8 cellular contexts compared by ENCODE assay signal in the genomic region with DNA sequence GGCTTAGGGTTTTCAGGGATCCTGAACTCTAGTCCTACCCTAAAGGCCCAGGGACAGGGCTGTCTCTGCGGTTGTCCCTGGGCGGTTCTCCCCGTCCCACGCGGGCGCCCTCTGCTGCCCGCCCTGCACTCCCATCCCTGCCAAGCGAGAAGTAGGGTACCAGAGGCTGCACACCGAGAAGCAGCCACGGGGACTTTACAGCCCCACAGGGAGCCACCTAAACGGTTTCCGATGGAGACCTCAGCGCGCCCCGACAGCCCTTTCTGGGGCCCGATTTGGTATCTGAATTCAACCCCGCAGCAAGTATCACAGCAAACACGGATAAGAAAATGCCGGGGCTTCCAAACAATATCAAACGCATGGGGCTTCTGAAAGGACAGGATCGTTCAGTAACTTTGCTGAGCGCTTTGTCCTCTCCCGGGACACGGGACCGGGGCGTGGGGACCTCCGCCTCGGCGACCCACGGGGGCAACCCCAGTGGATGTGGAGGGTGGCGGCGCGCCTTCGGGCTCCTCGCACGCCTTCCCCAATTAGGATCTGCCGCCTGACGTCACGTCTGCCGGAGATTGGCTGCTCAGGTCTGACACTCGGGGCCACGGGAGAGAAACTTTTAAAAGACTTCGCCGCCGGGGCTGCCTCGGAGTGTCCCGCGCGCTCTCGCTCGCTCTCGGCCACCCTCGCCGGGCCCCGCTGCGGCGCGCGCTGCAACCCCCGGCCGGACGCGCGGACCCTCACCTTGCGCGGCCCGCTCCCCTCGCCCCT. TPM values are rescaled to one million over a fixed set of nuclear protein-coding genes. Genes with fewer than 3 reads are reported as not detected.
DNase-seq lines count a peak whose midpoint lies in the region; ATAC-seq and TF ChIP-seq lines count a peak whose summit lies in the region.

A gene with protein sequence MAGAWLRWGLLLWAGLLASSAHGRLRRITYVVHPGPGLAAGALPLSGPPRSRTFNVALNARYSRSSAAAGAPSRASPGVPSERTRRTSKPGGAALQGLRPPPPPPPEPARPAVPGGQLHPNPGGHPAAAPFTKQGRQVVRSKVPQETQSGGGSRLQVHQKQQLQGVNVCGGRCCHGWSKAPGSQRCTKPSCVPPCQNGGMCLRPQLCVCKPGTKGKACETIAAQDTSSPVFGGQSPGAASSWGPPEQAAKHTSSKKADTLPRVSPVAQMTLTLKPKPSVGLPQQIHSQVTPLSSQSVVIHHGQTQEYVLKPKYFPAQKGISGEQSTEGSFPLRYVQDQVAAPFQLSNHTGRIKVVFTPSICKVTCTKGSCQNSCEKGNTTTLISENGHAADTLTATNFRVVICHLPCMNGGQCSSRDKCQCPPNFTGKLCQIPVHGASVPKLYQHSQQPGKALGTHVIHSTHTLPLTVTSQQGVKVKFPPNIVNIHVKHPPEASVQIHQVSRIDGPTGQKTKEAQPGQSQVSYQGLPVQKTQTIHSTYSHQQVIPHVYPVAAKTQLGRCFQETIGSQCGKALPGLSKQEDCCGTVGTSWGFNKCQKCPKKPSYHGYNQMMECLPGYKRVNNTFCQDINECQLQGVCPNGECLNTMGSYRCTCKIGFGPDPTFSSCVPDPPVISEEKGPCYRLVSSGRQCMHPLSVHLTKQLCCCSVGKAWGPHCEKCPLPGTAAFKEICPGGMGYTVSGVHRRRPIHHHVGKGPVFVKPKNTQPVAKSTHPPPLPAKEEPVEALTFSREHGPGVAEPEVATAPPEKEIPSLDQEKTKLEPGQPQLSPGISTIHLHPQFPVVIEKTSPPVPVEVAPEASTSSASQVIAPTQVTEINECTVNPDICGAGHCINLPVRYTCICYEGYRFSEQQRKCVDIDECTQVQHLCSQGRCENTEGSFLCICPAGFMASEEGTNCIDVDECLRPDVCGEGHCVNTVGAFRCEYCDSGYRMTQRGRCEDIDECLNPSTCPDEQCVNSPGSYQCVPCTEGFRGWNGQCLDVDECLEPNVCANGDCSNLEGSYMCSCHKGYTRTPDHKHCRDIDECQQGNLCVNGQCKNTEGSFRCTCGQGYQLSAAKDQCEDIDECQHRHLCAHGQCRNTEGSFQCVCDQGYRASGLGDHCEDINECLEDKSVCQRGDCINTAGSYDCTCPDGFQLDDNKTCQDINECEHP (N-terminal part only) (plus strand): TSS at position 640 of the 762 bp plus-strand sequence. CDS start 372 bp downstream, outside the sequence.

- peak within 1 kb of the TSS; percentile 71 to 89 (median 77) for H3K27ac ChIP-seq in tibial nerve

- peak within 1 kb of the TSS; percentile 79 for H3K4me3 Mint-ChIP-seq in Caco-2 (ENCODE audit: unreplicated experiment)
- peak within 1 kb of the TSS; percentile 76 for H3K4me3 Mint-ChIP-seq in activated naive CD4-positive, alpha-beta T cell treated with anti-CD3 and anti-CD28 coated beads, Interleukin-2, amount 10 ng/mL, durations not matched to agents 7 days and 5 days
- H3K4me3 Mint-ChIP-seq in glutamatergic neuron (ENCODE audit: unreplicated experiment): peak within 1 kb of the TSS; percentile 82

- ATAC-seq in GM19463 (IDR thresholded peaks at IDR 0.05; ENCODE audit: unreplicated experiment) (peak; percentile 73), omental fat pad (ENCODE audit: low FRiP score) (peak; percentile 75)

- H3K4me1 Mint-ChIP-seq in Caco-2 (ENCODE audit: low read depth, unreplicated experiment) (peaks cover 7% of the 10 kb centered on the region), glutamatergic neuron (ENCODE audit: low read depth, unreplicated experiment) (peaks cover 5% of the 10 kb centered on the region)
- peaks cover 5% of the 10 kb centered on the region for H3K4me1 Mint-ChIP-seq in activated naive CD4-positive, alpha-beta T cell treated with anti-CD3 and anti-CD28 coated beads, Interleukin-2, amount 10 ng/mL, durations not matched to agents 7 days and 5 days

- no peaks in the 10 kb centered on the region for H3K9me3 Mint-ChIP-seq in Caco-2 (ENCODE audit: unreplicated experiment)
- H3K9me3 Mint-ChIP-seq in activated naive CD4-positive, alpha-beta T cell treated with anti-CD3 and anti-CD28 coated beads, Interleukin-2, amount 10 ng/mL, durations not matched to agents 7 days and 5 days: no peaks in the 10 kb centered on the region
- peaks cover 7% of the 10 kb centered on the region for H3K9me3 Mint-ChIP-seq in glutamatergic neuron (ENCODE audit: unreplicated experiment)

- TF ChIP-seq CTCF in Caco-2 (IDR thresholded peaks at IDR 0.05; ENCODE audit: insufficient read depth in 1 of 2, low read depth in 1 of 2, low read length in 1 of 2, severe bottlenecking in 1 of 2, unreplicated experiment in 1 of 2) (peak; percentile 83 to 94), glutamatergic neuron (IDR thresholded peaks at IDR 0.05; ENCODE audit: partially characterized antibody, unreplicated experiment) (peak; percentile 50), omental fat pad (IDR thresholded peaks at IDR 0.05) (no peak), tibial nerve (IDR thresholded peaks at IDR 0.05) (peak; percentile 42 to 78 (median 55))

- POLR2A ChIA-PET in Caco-2 (lab: Charles Lee): interaction anchor here (0.7 kb wide), 1 partner anchor 69 kb away, joined by 5 read pairs; no protein-coding TSS in a partner anchor

- H3K36me3 Mint-ChIP-seq in Caco-2 (ENCODE audit: insufficient read depth, unreplicated experiment) (peaks cover 8% of the 10 kb centered on the region), glutamatergic neuron (ENCODE audit: unreplicated experiment) (peaks cover 5% of the 10 kb centered on the region)
- no peaks in the 10 kb centered on the region for H3K36me3 Mint-ChIP-seq in activated naive CD4-positive, alpha-beta T cell treated with anti-CD3 and anti-CD28 coated beads, Interleukin-2, amount 10 ng/mL, durations not matched to agents 7 days and 5 days

- BruUV-seq in Caco-2 (replicated peaks; lab: Mats Ljungman, UMichigan): no TSS peak

- H3K27me3 ChIP-seq in Caco-2 (replicated peaks; ENCODE audit: control insufficient read depth, insufficient read depth, low read length) (no peaks in the 10 kb centered on the region), tibial nerve (no peaks in the 10 kb centered on the region)

- H3K27me3 Mint-ChIP-seq in Caco-2 (ENCODE audit: insufficient read depth, unreplicated experiment) (no peaks in the 10 kb centered on the region), glutamatergic neuron (ENCODE audit: unreplicated experiment) (no peaks in the 10 kb centered on the region)
- H3K27me3 Mint-ChIP-seq in activated naive CD4-positive, alpha-beta T cell treated with anti-CD3 and anti-CD28 coated beads, Interleukin-2, amount 10 ng/mL, durations not matched to agents 7 days and 5 days: peaks cover 64% of the 10 kb centered on the region

- peak; percentile 17 to 35 for TF ChIP-seq EP300 in tibial nerve (IDR thresholded peaks at IDR 0.05)

- H3K9me3 ChIP-seq in Caco-2 (no peaks in the 10 kb centered on the region), tibial nerve (no peaks in the 10 kb centered on the region)

- H3K36me3 ChIP-seq in Caco-2 (ENCODE audit: control insufficient read depth, insufficient read depth, low read length) (no peaks in the 10 kb centered on the region), tibial nerve (no peaks in the 10 kb centered on the region)

- DNase-seq in Caco-2: peak; percentile 79 to 84
- peak; percentile 55 for DNase-seq in HK-2 (ENCODE audit: unreplicated experiment)
- peak; percentile 80 for DNase-seq in RPMI8226
- DNase-seq in activated naive CD4-positive, alpha-beta T cell treated with anti-CD3 and anti-CD28 coated beads, Interleukin-2, amount 10 ng/mL, durations not matched to agents 7 days and 5 days: peak; percentile 84
- DNase-seq in glutamatergic neuron: peak; percentile 70
- peak; percentile 36 for DNase-seq in omental fat pad (ENCODE audit: low spot score)
- DNase-seq in tibial nerve (ENCODE audit: low spot score in 2 of 2): peak; percentile 25 to 35

- CTCF ChIA-PET in Caco-2 (lab: Charles Lee): interaction anchor here (0.6 kb wide), 1 partner anchor 1210 kb away, joined by 4 read pairs; no protein-coding TSS in a partner anchor
- CTCF ChIA-PET in activated naive CD4-positive, alpha-beta T cell treated with anti-CD3 and anti-CD28 coated beads, Interleukin-2, amount 10 ng/mL, durations not matched to agents 7 days and 5 days (lab: Charles Lee): no interaction called here

- 0 to 3% methylated on average over 23 to 25 of the region's 68 CpGs for WGBS in tibial nerve, 2 donors

- H3K4me1 ChIP-seq in Caco-2 (peaks cover 8% of the 10 kb centered on the region; the same call in 1 of the 2 replicates), tibial nerve (peaks cover 0 to 14% (median 3%) of the 10 kb centered on the region in 4 donors)

- peak within 1 kb of the TSS; percentile 71 for H3K4me3 ChIP-seq in Caco-2 (ENCODE audit: low read depth, low read length)
- H3K4me3 ChIP-seq in tibial nerve: peak within 1 kb of the TSS; percentile 54 to 94 (median 60)

- intact Hi-C loops in Caco-2 (cut with micrococcal nuclease; ENCODE audit: unreplicated experiment): loop anchor here (1.0 to 10.0 kb wide), 9 partner anchors 68 to 426 kb away; partner anchors contain the start of gene TTC27

- H3K27ac Mint-ChIP-seq in Caco-2 (ENCODE audit: unreplicated experiment): peak within 1 kb of the TSS; percentile 69
- no peak within 1 kb of the TSS for H3K27ac Mint-ChIP-seq in activated naive CD4-positive, alpha-beta T cell treated with anti-CD3 and anti-CD28 coated beads, Interleukin-2, amount 10 ng/mL, durations not matched to agents 7 days and 5 days
- H3K27ac Mint-ChIP-seq in glutamatergic neuron (ENCODE audit: unreplicated experiment): no peak within 1 kb of the TSS

- peak; percentile 10 to 29 for TF ChIP-seq POLR2A in tibial nerve (IDR thresholded peaks at IDR 0.05)

RNA-seq across cellular contexts. Expression of the gene that starts here (rescaled TPM):
- total RNA-seq in Caco-2 (2022): 64.2 and 64.9 TPM in 2 replicates
- 3.9 TPM for total RNA-seq in glutamatergic neuron (ENCODE audit: unreplicated experiment)
- 10 to 100 TPM; 12.6 to 81.0 (median 16.0) TPM for total RNA-seq in omental fat pad
- 10 to 100 TPM; 29.4 to 89.8 (median 50.6) TPM for total RNA-seq in tibial nerve

Comparison
In these comparisons a context has a peak if more than half of its experiments do, and no peak if none do; other contexts are left out.
1. Peak in every context shown above with its lines: DNase-seq, ATAC-seq, H3K4me3 ChIP-seq and H3K27ac ChIP-seq.
2. DNase-seq: peak in every context shown above with its lines; median percentile 84 in activated naive CD4-positive, alpha-beta T cell treated with anti-CD3 and anti-CD28 coated beads, Interleukin-2, amount 10 ng/mL, durations not matched to agents 7 days and 5 days; 82 in Caco-2; 80 in RPMI8226; 70 in glutamatergic neuron; 55 in HK-2; 36 in omental fat pad; 30 in tibial nerve.
3. CTCF ChIP-seq: peak in Caco-2 (2 of 2), glutamatergic neuron (single experiment) and tibial nerve (5 of 5); none in omental fat pad (0 of 3).